ENCODE assay signal across 10 cellular contexts in the genomic region with DNA sequence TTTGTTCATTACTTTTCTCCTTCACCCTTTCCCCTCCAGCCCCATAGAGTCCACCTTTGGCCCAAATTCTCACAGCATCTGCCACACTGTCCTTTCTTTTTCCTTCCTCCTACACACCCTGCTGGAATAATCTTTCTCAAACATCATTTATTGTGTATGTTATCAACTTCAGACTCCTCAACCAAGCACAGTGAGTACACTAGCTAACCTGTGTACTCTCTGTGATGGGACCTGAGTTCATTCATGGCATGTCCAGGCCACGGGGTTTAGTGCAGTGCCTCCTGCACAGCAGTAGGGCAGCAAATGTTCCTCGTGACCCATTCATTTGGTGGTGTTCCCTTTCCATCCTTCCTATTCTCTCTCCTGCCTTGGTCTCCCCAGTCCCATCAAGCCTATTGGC. TPM values are rescaled to one million over a fixed set of nuclear protein-coding genes. Genes with fewer than 3 reads are reported as not detected.
DNase-seq lines count a peak whose midpoint lies in the region; ATAC-seq and TF ChIP-seq lines count a peak whose summit lies in the region.
"Had no signal": no experiment of that assay in that cellular context is flagged by ENCODE, and none has a peak within 500 bp of the region (broad histone marks: within the 10 kb centered on the region; RNA-seq: fewer than 3 reads in every experiment).

No MANE protein-coding gene starts in this region.

- H3K9me3 ChIP-seq in ascending aorta (no peaks in the 10 kb centered on the region), mesenchymal stem cell (ENCODE audit: control insufficient read depth, low read length) (no peaks in the 10 kb centered on the region)
- H3K9me3 ChIP-seq: HAP-1 had no signal

- H3K14ac ChIP-seq in mesenchymal stem cell (ENCODE audit: low read length in 2 of 2) = peak overlapping the region in 1 of 2 experiments; percentile 71

- H3K36me3 ChIP-seq in ascending aorta (no peaks in the 10 kb centered on the region), mesenchymal stem cell (ENCODE audit: control insufficient read depth in 1 of 2, insufficient read depth in 2 of 2, low read depth in 1 of 2, low read length in 2 of 2) (no peaks in the 10 kb centered on the region)
- H3K36me3 ChIP-seq: HAP-1 had no signal

- no peak for DNase-seq in activated CD4-positive, alpha-beta T cell treated with anti-CD3 and anti-CD28 coated beads, Interleukin-2, amount 10 ng/mL, durations not matched to agents 24 days and 14 days
- DNase-seq in activated CD4-positive, alpha-beta T cell treated with anti-CD3 and anti-CD28 coated beads, Interleukin-2, amount 50 U/mL, for 48 hours = no peak
- no peak for DNase-seq in ascending aorta (ENCODE audit: low spot score in 2 of 2)
- no peak for DNase-seq in mesenchymal stem cell
- DNase-seq in activated CD4-positive, CD25-positive, alpha-beta regulatory T cell (lab: John Stamatoyannopoulos, UW) = no peak
- no peak for DNase-seq in RPMI8226

- WGBS in mesenchymal stem cell = 83% methylated on average over 2 of the region's 2 CpGs

- no peaks in the 10 kb centered on the region for H3K27me3 Mint-ChIP-seq in activated CD4-positive, alpha-beta T cell treated with anti-CD3 and anti-CD28 coated beads, Interleukin-2, amount 10 ng/mL, durations not matched to agents 24 days and 14 days

- H2AFZ ChIP-seq in mesenchymal stem cell (ENCODE audit: low read depth, low read length) = no peak overlapping the region

- H2BK12ac ChIP-seq in mesenchymal stem cell (ENCODE audit: low read length in 2 of 2) = peak overlapping the region; percentile 99 to 100

- H3K9ac ChIP-seq in mesenchymal stem cell (ENCODE audit: low read length) = no peak overlapping the region

- peaks cover 60 to 77% of the 10 kb centered on the region in 2 donors for H3K4me1 ChIP-seq in ascending aorta
- peaks cover 47% of the 10 kb centered on the region for H3K4me1 ChIP-seq in mesenchymal stem cell (ENCODE audit: control insufficient read depth, insufficient read depth, low read depth, low read length)

- H3K4me3 Mint-ChIP-seq in activated CD4-positive, alpha-beta T cell treated with anti-CD3 and anti-CD28 coated beads, Interleukin-2, amount 10 ng/mL, durations not matched to agents 24 days and 14 days = peak overlapping the region; percentile 62

- no peaks in the 10 kb centered on the region for H3K9me3 Mint-ChIP-seq in activated CD4-positive, alpha-beta T cell treated with anti-CD3 and anti-CD28 coated beads, Interleukin-2, amount 10 ng/mL, durations not matched to agents 24 days and 14 days

- H4K91ac ChIP-seq in mesenchymal stem cell (ENCODE audit: low read length) = peak overlapping the region; percentile 97

- peak overlapping the region; percentile 86 to 87 for H3K4ac ChIP-seq in mesenchymal stem cell (ENCODE audit: low read depth in 1 of 2, low read length in 2 of 2)

- no peak overlapping the region for H3K4me2 ChIP-seq in mesenchymal stem cell (ENCODE audit: low read length, poor library complexity, severe bottlenecking)

- no peaks in the 10 kb centered on the region for H3K27me3 ChIP-seq in ascending aorta
- H3K27me3 ChIP-seq in mesenchymal stem cell (ENCODE audit: control insufficient read depth in 1 of 2, insufficient read depth in 1 of 2, low read length in 2 of 2) = peaks cover 0 to 5% of the 10 kb centered on the region in 2 experiments

- H3K4me3 ChIP-seq in ascending aorta (no peak overlapping the region), mesenchymal stem cell (ENCODE audit: insufficient read depth in 1 of 2, low read depth in 1 of 2, low read length in 2 of 2) (no peak overlapping the region)
- H3K4me3 ChIP-seq: GM12878, HAP-1 had no signal

- H3K36me3 Mint-ChIP-seq in activated CD4-positive, alpha-beta T cell treated with anti-CD3 and anti-CD28 coated beads, Interleukin-2, amount 10 ng/mL, durations not matched to agents 24 days and 14 days (ENCODE audit: low read depth) = no peaks in the 10 kb centered on the region

- H3K23ac ChIP-seq in mesenchymal stem cell (ENCODE audit: low read length in 2 of 2) = peak overlapping the region in 1 of 2 experiments; percentile 60

- peak overlapping the region; percentile 84 for H4K8ac ChIP-seq in mesenchymal stem cell (ENCODE audit: low read length)

- H3K4me1 Mint-ChIP-seq in activated CD4-positive, alpha-beta T cell treated with anti-CD3 and anti-CD28 coated beads, Interleukin-2, amount 10 ng/mL, durations not matched to agents 24 days and 14 days = peaks cover 66% of the 10 kb centered on the region

- TF ChIP-seq CTCF in ascending aorta (IDR thresholded peaks at IDR 0.05) = no peak

- peak overlapping the region; percentile 62 for H3K27ac Mint-ChIP-seq in activated CD4-positive, alpha-beta T cell treated with anti-CD3 and anti-CD28 coated beads, Interleukin-2, amount 10 ng/mL, durations not matched to agents 24 days and 14 days

- ATAC-seq in HG03342 (IDR thresholded peaks at IDR 0.05; ENCODE audit: unreplicated experiment) = no peak
- ATAC-seq: GM12878 had no signal

- intact Hi-C loops in activated CD4-positive, alpha-beta T cell treated with anti-CD3 and anti-CD28 coated beads, Interleukin-2, amount 10 ng/mL, durations not matched to agents 24 days and 14 days (cut with micrococcal nuclease) = loop anchor here (2.0 to 5.0 kb wide), 2 partner anchors 127 to 427 kb away; no protein-coding TSS in a partner anchor
- intact Hi-C loops in ascending aorta (cut with DNase I) = loop anchor here (5.0 to 10.0 kb wide), 2 partner anchors 277 to 1485 kb away; a partner anchor contains a TSS

- H2BK120ac ChIP-seq in mesenchymal stem cell (ENCODE audit: low read depth, low read length) = peak overlapping the region; percentile 90

- H3K27ac ChIP-seq in ascending aorta (peak overlapping the region; percentile 100), mesenchymal stem cell (ENCODE audit: low read length, poor library complexity, severe bottlenecking) (no peak overlapping the region), temporal lobe (ENCODE audit: low read depth, low read length) (peak overlapping the region; percentile 100)

- H3K18ac ChIP-seq in mesenchymal stem cell (ENCODE audit: low read depth in 1 of 2, low read length in 2 of 2) = peak overlapping the region; percentile 81 to 88

- H2BK5ac ChIP-seq in mesenchymal stem cell (ENCODE audit: low read depth, low read length, poor library complexity, severe bottlenecking) = no peak overlapping the region

- peak overlapping the region; percentile 45 for H2AK5ac ChIP-seq in mesenchymal stem cell (ENCODE audit: low read length, severe bottlenecking)

- H2BK15ac ChIP-seq in mesenchymal stem cell (ENCODE audit: low read depth, poor library complexity, severe bottlenecking) = peak overlapping the region; percentile 91

- no peaks in the 10 kb centered on the region for H3K79me1 ChIP-seq in mesenchymal stem cell (replicated peaks; ENCODE audit: low read length, poor library complexity, severe bottlenecking)

RNA-seq across cellular contexts. Expression of a gene that starts 7.1 kb away (rescaled TPM):
- total RNA-seq in activated CD4-positive, alpha-beta T cell treated with anti-CD3 and anti-CD28 coated beads, Interleukin-2, amount 10 ng/mL, durations not matched to agents 24 days and 14 days = 0.58 and 0.64 TPM in 2 replicates
- not detected for total RNA-seq in ascending aorta
- polyA plus RNA-seq in mesenchymal stem cell (2013, experiment 1 of 2) = 0.39 TPM
- 0.37 TPM for polyA plus RNA-seq in mesenchymal stem cell (2013, experiment 2 of 2)
- 0.25 TPM for total RNA-seq in temporal lobe

RNA-seq across cellular contexts. Expression of a gene that starts 41.0 kb away (rescaled TPM):
- total RNA-seq in activated CD4-positive, alpha-beta T cell treated with anti-CD3 and anti-CD28 coated beads, Interleukin-2, amount 10 ng/mL, durations not matched to agents 24 days and 14 days = 85.0 and 85.1 TPM in 2 replicates
- total RNA-seq in ascending aorta = 112 TPM
- polyA plus RNA-seq in mesenchymal stem cell (2013, experiment 1 of 2) = 112 TPM
- 113 TPM for polyA plus RNA-seq in mesenchymal stem cell (2013, experiment 2 of 2)
- 4.2 TPM for total RNA-seq in temporal lobe

RNA-seq across cellular contexts. Expression of a gene that starts 46.7 kb away (rescaled TPM):
- total RNA-seq in activated CD4-positive, alpha-beta T cell treated with anti-CD3 and anti-CD28 coated beads, Interleukin-2, amount 10 ng/mL, durations not matched to agents 24 days and 14 days = not detected in 2 replicates
- total RNA-seq in ascending aorta = not detected
- not detected for polyA plus RNA-seq in mesenchymal stem cell (2013, experiment 1 of 2)
- polyA plus RNA-seq in mesenchymal stem cell (2013, experiment 2 of 2) = not detected
- not detected for total RNA-seq in temporal lobe

RNA-seq across cellular contexts. Expression of a gene that starts 51.1 kb away (rescaled TPM):
- not detected in 2 replicates for total RNA-seq in activated CD4-positive, alpha-beta T cell treated with anti-CD3 and anti-CD28 coated beads, Interleukin-2, amount 10 ng/mL, durations not matched to agents 24 days and 14 days
- not detected for total RNA-seq in ascending aorta
- polyA plus RNA-seq in mesenchymal stem cell (2013, experiment 1 of 2) = not detected
- polyA plus RNA-seq in mesenchymal stem cell (2013, experiment 2 of 2) = not detected
- total RNA-seq in temporal lobe = not detected
- total RNA-seq: GM12878 had no signal
- polyA plus RNA-seq: GM12878 had no signal

Comparison
In these comparisons a context has a peak if more than half of its experiments do, and no peak if none do; other contexts are left out.
1. RNA of a gene that starts 41.0 kb away (total RNA-seq): 112 TPM in ascending aorta (single experiment) and 85.0 to 85.1 TPM in activated CD4-positive, alpha-beta T cell treated with anti-CD3 and anti-CD28 coated beads, Interleukin-2, amount 10 ng/mL, durations not matched to agents 24 days and 14 days; 4.2 TPM in temporal lobe (single experiment); every median in the first group is over 10 times any median in the second.